Comparison of ENCODE assay signal across 17 cellular contexts in the genomic region with DNA sequence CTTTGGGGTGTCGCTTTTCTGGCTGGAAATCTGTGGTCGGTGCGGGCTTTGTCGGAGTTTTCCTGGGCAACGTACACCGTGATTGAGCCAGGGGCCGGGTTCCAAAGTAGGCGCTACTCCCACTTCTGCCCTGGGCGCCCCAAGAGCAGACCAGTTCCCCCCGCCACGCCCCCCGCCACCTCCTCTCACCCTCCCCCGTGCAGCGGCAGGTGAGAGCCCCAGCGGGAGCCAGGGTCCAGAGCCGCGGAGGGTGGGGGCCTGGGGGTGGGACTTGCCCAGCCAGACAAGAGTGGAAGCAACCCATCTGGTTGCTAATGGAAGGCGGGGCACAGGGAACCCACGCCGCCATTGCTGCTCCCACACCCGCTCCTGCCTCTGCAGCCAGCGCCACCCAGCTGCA.
"Had no signal": no experiment of that assay in that cellular context is flagged by ENCODE, and none has a peak within 500 bp of the region (broad histone marks: within the 10 kb centered on the region; RNA-seq: fewer than 3 reads in every experiment).

No MANE protein-coding gene starts in this region.

- H3K4me3 ChIP-seq: colonic mucosa, heart left ventricle, mucosa of descending colon, right atrium auricular region, thyroid gland, uterus had no signal

- ATAC-seq: heart left ventricle; left lobe of liver; mucosa of descending colon; naive thymus-derived CD8-positive, alpha-beta T cell had no signal

- H3K27me3 ChIP-seq: colonic mucosa, heart left ventricle, neutrophil, right atrium auricular region, thyroid gland, uterus had no signal

- H3K9me3 ChIP-seq: colonic mucosa, neutrophil, right atrium auricular region, thyroid gland, uterus had no signal

- DNase-seq: colonic mucosa; dermis blood vessel endothelial cell; endodermal cell; foreskin melanocyte; hippocampal formation; mammary epithelial cell; mucosa of descending colon; naive thymus-derived CD8-positive, alpha-beta T cell; small intestine; stimulated activated CD4-positive, alpha-beta T cell treated with anti-CD3 and anti-CD28 coated beads, Interleukin-12 subunit alpha, Interleukin-12 subunit beta, amount 100 ng/mL, for 4 hours; stimulated activated naive CD4-positive, alpha-beta T cell treated with Interleukin-2 at 50 U/mL for 16 hours; thyroid gland; uterus had no signal

- H3K27ac ChIP-seq: colonic mucosa, heart left ventricle, neutrophil, right atrium auricular region, thyroid gland, uterus had no signal

- H3K4me1 ChIP-seq: colonic mucosa, heart left ventricle, right atrium auricular region, thyroid gland, uterus had no signal

- H3K36me3 ChIP-seq: colonic mucosa, heart left ventricle, neutrophil, right atrium auricular region, thyroid gland, uterus had no signal
